Comparison of ENCODE assay signal across 4 cellular contexts in the genomic region with DNA sequence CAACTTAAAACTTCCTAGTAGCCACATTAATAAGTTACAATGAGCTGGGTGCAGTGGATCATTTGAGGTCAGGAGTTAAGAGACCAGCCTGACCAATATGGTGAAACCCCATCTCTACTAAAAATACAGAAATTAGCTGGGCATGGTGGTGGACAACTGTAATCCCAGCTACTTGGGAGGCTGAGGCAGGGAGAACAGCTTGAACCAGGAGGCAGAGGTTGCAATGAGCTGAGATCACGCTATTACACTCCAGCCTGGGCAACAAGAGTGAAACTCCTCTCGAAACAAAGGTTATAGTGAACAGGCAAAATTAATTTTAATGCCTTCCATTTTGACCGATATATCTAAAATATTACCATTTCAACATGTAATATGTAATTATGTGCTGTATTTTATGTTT. TPM values are rescaled to one million over a fixed set of nuclear protein-coding genes. Genes with fewer than 3 reads are reported as not detected.
"Had no signal": no experiment of that assay in that cellular context is flagged by ENCODE, and none has a peak within 500 bp of the region (broad histone marks: within the 10 kb centered on the region; RNA-seq: fewer than 3 reads in every experiment).

No MANE protein-coding gene starts in this region.

RNA-seq across cellular contexts. Expression of a gene that starts 30.9 kb away (rescaled TPM):
- total RNA-seq: HepG2, HT-29, IMR-90 had no signal
- polyA plus RNA-seq: HepG2, IgD-negative memory B cell, IMR-90 had no signal
